Comparison of ENCODE assay signal across 7 cellular contexts in the genomic region with DNA sequence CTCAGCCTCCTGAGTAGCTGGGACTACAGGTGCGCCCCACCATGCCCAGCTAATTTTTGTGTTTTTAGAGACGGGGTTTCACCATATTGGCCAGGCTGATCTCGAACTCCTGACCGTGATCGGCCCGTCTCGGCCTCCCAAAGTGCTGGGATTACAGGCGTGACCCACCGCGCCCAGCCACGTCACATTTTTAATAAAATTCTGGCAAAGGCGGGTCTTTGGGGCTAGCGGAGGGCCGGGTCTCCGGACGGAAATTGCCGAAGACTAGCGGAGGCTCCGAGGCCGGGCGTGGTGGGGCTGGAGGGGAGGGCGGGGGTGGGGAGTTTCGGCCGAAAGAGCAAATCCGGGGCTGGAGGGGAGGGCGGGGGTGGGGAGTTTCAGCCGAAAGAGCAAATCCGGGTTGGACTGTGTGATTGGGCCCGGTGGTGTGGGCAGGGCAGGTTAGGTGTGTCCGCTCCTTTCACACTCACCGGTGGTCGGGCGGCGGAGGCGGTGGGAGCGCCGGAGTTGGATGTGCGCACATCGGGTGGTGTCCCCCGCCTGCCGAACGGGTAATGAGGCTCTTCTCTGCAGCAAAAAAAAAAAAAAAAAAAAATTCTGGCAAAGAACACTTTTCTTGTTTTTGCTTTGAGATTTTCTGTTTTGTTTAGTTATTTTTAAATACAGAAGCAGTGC.
"Had no signal": no experiment of that assay in that cellular context is flagged by ENCODE, and none has a peak within 500 bp of the region (broad histone marks: within the 10 kb centered on the region; RNA-seq: fewer than 3 reads in every experiment).

No MANE protein-coding gene starts in this region.

- DNase-seq: GM23248, GOT3, H9, HCEC 1CT, IMR-90 had no signal

- H3K4me3 ChIP-seq: GM23248, K562 had no signal

- FAIRE-seq: HTR-8/SVneo, K562 had no signal

- H3K27ac ChIP-seq: GM23248 had no signal

- H3K9ac ChIP-seq: GM23248 had no signal
